1 cellular context compared by ENCODE assay signal in the genomic region with DNA sequence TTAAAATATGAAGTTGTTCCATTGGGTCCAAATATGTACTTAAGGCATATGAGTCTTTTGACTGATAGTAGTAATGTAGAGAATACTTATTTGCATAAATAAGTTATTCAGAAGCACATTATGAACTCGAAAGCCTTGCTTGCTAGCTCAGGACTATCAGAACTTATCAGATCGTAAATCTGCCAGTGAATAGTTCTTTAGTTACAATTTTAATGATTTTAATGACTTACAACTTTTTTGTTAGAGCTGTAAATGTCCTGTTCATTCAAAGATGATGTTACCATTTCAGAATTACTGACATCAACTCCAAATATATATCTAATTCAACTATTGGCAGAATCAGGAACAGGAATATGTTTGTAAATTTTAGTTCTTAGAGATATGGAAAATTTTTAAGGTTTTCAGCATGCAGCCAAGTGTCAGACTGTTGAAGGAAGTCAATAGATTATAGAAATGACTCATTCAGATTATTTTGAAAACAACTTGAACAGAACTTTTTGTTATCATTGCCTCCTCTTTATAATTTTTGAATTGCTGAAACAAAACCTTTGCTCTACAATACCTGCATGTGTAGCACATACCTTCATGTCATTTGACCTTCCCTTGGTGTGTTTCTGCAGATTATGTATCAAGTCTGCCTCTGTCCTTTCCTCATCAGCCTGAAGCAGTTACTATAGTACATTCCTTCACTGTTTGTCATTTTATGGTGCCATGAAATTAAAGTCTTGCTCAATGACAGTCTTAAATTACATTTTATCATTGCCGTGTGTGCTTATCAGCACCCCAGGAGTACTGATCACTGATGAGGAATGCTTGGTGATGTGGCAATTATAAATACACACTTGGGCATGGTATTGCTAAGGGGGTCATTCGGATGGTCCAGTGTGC.
TF ChIP-seq lines count a peak whose summit lies in the region.

No MANE protein-coding gene starts in this region.

TF ChIP-seq in HEK293, 187 proteins besides CTCF, POLR2A, EP300 and RAD21 (continued from another document and continues in another):
- TF ChIP-seq, protein P1, sequence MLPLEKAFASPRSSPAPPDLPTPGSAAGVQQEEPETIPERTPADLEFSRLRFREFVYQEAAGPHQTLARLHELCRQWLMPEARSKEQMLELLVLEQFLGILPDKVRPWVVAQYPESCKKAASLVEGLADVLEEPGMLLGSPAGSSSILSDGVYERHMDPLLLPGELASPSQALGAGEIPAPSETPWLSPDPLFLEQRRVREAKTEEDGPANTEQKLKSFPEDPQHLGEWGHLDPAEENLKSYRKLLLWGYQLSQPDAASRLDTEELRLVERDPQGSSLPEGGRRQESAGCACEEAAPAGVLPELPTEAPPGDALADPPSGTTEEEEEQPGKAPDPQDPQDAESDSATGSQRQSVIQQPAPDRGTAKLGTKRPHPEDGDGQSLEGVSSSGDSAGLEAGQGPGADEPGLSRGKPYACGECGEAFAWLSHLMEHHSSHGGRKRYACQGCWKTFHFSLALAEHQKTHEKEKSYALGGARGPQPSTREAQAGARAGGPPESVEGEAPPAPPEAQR (tag by site-specific recombination; IDR thresholded peaks at IDR 0.05) = no peak
- TF ChIP-seq TCF7L2 (IDR thresholded peaks at IDR 0.05; ENCODE audit: borderline replicate concordance, low read depth, low read length) = no peak
- no peak for TF ChIP-seq ZNF600 (tag by site-specific recombination; IDR thresholded peaks at IDR 0.05)
- TF ChIP-seq, protein P2, sequence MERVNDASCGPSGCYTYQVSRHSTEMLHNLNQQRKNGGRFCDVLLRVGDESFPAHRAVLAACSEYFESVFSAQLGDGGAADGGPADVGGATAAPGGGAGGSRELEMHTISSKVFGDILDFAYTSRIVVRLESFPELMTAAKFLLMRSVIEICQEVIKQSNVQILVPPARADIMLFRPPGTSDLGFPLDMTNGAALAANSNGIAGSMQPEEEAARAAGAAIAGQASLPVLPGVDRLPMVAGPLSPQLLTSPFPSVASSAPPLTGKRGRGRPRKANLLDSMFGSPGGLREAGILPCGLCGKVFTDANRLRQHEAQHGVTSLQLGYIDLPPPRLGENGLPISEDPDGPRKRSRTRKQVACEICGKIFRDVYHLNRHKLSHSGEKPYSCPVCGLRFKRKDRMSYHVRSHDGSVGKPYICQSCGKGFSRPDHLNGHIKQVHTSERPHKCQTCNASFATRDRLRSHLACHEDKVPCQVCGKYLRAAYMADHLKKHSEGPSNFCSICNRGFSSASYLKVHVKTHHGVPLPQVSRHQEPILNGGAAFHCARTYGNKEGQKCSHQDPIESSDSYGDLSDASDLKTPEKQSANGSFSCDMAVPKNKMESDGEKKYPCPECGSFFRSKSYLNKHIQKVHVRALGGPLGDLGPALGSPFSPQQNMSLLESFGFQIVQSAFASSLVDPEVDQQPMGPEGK (tag by site-specific recombination; IDR thresholded peaks at IDR 0.05) = no peak
- TF ChIP-seq ZNF843 (tag by site-specific recombination; IDR thresholded peaks at IDR 0.05) = peak; percentile 54
- TF ChIP-seq, protein P3, sequence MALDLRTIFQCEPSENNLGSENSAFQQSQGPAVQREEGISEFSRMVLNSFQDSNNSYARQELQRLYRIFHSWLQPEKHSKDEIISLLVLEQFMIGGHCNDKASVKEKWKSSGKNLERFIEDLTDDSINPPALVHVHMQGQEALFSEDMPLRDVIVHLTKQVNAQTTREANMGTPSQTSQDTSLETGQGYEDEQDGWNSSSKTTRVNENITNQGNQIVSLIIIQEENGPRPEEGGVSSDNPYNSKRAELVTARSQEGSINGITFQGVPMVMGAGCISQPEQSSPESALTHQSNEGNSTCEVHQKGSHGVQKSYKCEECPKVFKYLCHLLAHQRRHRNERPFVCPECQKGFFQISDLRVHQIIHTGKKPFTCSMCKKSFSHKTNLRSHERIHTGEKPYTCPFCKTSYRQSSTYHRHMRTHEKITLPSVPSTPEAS (tag by site-specific recombination; IDR thresholded peaks at IDR 0.05) = no peak
- no peak for TF ChIP-seq PRDM1 (tag by site-specific recombination; IDR thresholded peaks at IDR 0.05)
- peak; percentile 24; the same call in 1 of the 2 replicates for TF ChIP-seq ZNF660 (tag by site-specific recombination; IDR thresholded peaks at IDR 0.05)
- TF ChIP-seq ZNF776 (tag by site-specific recombination; IDR thresholded peaks at IDR 0.05; ENCODE audit: borderline replicate concordance) = no peak
- no peak for TF ChIP-seq ZFP37 (tag by site-specific recombination; IDR thresholded peaks at IDR 0.05)
- TF ChIP-seq ZNF670 (tag by site-specific recombination; IDR thresholded peaks at IDR 0.05; ENCODE audit: low read depth) = no peak
- TF ChIP-seq, protein P4, sequence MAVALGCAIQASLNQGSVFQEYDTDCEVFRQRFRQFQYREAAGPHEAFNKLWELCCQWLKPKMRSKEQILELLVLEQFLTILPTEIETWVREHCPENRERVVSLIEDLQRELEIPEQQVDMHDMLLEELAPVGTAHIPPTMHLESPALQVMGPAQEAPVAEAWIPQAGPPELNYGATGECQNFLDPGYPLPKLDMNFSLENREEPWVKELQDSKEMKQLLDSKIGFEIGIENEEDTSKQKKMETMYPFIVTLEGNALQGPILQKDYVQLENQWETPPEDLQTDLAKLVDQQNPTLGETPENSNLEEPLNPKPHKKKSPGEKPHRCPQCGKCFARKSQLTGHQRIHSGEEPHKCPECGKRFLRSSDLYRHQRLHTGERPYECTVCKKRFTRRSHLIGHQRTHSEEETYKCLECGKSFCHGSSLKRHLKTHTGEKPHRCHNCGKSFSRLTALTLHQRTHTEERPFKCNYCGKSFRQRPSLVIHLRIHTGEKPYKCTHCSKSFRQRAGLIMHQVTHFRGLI (tag by site-specific recombination; IDR thresholded peaks at IDR 0.05) = no peak
- TF ChIP-seq, protein P5, sequence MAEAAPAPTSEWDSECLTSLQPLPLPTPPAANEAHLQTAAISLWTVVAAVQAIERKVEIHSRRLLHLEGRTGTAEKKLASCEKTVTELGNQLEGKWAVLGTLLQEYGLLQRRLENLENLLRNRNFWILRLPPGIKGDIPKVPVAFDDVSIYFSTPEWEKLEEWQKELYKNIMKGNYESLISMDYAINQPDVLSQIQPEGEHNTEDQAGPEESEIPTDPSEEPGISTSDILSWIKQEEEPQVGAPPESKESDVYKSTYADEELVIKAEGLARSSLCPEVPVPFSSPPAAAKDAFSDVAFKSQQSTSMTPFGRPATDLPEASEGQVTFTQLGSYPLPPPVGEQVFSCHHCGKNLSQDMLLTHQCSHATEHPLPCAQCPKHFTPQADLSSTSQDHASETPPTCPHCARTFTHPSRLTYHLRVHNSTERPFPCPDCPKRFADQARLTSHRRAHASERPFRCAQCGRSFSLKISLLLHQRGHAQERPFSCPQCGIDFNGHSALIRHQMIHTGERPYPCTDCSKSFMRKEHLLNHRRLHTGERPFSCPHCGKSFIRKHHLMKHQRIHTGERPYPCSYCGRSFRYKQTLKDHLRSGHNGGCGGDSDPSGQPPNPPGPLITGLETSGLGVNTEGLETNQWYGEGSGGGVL (tag by site-specific recombination; IDR thresholded peaks at IDR 0.05) = no peak
- TF ChIP-seq ZNF274 (IDR thresholded peaks at IDR 0.05; ENCODE audit: low read length) = no peak
- TF ChIP-seq ZNF274 (tag by site-specific recombination; IDR thresholded peaks at IDR 0.05; ENCODE audit: borderline replicate concordance) = no peak
- no peak for TF ChIP-seq ZNF211 (tag by site-specific recombination; IDR thresholded peaks at IDR 0.05; ENCODE audit: low read depth)
- TF ChIP-seq ZNF549 (tag by site-specific recombination; IDR thresholded peaks at IDR 0.05) = no peak
- TF ChIP-seq HOXD13 (CRISPR knock-in tag; IDR thresholded peaks at IDR 0.05; ENCODE audit: borderline replicate concordance) = no peak
- TF ChIP-seq ZNF10 (tag by site-specific recombination; IDR thresholded peaks at IDR 0.05) = peak; percentile 92
- TF ChIP-seq, protein P6, sequence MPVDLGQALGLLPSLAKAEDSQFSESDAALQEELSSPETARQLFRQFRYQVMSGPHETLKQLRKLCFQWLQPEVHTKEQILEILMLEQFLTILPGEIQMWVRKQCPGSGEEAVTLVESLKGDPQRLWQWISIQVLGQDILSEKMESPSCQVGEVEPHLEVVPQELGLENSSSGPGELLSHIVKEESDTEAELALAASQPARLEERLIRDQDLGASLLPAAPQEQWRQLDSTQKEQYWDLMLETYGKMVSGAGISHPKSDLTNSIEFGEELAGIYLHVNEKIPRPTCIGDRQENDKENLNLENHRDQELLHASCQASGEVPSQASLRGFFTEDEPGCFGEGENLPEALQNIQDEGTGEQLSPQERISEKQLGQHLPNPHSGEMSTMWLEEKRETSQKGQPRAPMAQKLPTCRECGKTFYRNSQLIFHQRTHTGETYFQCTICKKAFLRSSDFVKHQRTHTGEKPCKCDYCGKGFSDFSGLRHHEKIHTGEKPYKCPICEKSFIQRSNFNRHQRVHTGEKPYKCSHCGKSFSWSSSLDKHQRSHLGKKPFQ (tag by site-specific recombination; IDR thresholded peaks at IDR 0.05) = no peak
- no peak for TF ChIP-seq ZNF302 (tag by site-specific recombination; IDR thresholded peaks at IDR 0.05; ENCODE audit: low read depth)
- TF ChIP-seq ZNF112 (tag by site-specific recombination; IDR thresholded peaks at IDR 0.05) = no peak
- no peak for TF ChIP-seq GLIS1 (tag by site-specific recombination; IDR thresholded peaks at IDR 0.05)
- TF ChIP-seq, protein P7, sequence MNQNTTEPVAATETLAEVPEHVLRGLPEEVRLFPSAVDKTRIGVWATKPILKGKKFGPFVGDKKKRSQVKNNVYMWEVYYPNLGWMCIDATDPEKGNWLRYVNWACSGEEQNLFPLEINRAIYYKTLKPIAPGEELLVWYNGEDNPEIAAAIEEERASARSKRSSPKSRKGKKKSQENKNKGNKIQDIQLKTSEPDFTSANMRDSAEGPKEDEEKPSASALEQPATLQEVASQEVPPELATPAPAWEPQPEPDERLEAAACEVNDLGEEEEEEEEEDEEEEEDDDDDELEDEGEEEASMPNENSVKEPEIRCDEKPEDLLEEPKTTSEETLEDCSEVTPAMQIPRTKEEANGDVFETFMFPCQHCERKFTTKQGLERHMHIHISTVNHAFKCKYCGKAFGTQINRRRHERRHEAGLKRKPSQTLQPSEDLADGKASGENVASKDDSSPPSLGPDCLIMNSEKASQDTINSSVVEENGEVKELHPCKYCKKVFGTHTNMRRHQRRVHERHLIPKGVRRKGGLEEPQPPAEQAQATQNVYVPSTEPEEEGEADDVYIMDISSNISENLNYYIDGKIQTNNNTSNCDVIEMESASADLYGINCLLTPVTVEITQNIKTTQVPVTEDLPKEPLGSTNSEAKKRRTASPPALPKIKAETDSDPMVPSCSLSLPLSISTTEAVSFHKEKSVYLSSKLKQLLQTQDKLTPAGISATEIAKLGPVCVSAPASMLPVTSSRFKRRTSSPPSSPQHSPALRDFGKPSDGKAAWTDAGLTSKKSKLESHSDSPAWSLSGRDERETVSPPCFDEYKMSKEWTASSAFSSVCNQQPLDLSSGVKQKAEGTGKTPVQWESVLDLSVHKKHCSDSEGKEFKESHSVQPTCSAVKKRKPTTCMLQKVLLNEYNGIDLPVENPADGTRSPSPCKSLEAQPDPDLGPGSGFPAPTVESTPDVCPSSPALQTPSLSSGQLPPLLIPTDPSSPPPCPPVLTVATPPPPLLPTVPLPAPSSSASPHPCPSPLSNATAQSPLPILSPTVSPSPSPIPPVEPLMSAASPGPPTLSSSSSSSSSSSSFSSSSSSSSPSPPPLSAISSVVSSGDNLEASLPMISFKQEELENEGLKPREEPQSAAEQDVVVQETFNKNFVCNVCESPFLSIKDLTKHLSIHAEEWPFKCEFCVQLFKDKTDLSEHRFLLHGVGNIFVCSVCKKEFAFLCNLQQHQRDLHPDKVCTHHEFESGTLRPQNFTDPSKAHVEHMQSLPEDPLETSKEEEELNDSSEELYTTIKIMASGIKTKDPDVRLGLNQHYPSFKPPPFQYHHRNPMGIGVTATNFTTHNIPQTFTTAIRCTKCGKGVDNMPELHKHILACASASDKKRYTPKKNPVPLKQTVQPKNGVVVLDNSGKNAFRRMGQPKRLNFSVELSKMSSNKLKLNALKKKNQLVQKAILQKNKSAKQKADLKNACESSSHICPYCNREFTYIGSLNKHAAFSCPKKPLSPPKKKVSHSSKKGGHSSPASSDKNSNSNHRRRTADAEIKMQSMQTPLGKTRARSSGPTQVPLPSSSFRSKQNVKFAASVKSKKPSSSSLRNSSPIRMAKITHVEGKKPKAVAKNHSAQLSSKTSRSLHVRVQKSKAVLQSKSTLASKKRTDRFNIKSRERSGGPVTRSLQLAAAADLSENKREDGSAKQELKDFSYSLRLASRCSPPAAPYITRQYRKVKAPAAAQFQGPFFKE (tag by site-specific recombination; IDR thresholded peaks at IDR 0.05; ENCODE audit: borderline replicate concordance) = no peak
- TF ChIP-seq KLF8 (tag by site-specific recombination; IDR thresholded peaks at IDR 0.05) = no peak; the same call in 1 of the 2 replicates
- no peak for TF ChIP-seq RBAK (tag by site-specific recombination; IDR thresholded peaks at IDR 0.05)
- no peak for TF ChIP-seq ZNF146 (tag by site-specific recombination; IDR thresholded peaks at IDR 0.05)
- TF ChIP-seq, protein P8, sequence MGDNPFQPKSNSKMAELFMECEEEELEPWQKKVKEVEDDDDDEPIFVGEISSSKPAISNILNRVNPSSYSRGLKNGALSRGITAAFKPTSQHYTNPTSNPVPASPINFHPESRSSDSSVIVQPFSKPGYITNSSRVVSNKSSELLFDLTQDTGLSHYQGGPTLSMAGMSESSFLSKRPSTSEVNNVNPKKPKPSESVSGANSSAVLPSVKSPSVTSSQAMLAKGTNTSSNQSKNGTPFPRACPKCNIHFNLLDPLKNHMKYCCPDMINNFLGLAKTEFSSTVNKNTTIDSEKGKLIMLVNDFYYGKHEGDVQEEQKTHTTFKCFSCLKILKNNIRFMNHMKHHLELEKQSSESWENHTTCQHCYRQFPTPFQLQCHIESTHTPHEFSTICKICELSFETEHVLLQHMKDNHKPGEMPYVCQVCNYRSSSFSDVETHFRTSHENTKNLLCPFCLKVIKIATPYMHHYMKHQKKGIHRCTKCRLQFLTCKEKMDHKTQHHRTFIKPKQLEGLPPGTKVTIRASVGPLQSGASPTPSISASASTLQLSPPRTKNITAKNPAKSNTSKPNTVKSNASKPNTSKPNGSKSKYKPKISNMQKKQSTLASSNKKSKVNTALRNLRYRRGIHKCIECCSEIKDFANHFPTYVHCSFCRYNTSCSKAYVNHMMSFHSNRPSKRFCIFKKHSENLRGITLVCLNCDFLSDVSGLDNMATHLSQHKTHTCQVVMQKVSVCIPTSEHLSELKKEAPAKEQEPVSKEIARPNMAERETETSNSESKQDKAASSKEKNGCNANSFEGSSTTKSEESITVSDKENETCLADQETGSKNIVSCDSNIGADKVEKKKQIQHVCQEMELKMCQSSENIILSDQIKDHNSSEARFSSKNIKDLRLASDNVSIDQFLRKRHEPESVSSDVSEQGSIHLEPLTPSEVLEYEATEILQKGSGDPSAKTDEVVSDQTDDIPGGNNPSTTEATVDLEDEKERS (tag by site-specific recombination; IDR thresholded peaks at IDR 0.05) = no peak
- TF ChIP-seq ZNF473 (tag by site-specific recombination; IDR thresholded peaks at IDR 0.05) = no peak
- no peak for TF ChIP-seq ZNF202 (tag by site-specific recombination; IDR thresholded peaks at IDR 0.05; ENCODE audit: borderline replicate concordance)
- TF ChIP-seq ZNF747 (tag by site-specific recombination; IDR thresholded peaks at IDR 0.05) = no peak
- no peak for TF ChIP-seq ZNF501 (tag by site-specific recombination; IDR thresholded peaks at IDR 0.05)
- no peak for TF ChIP-seq HOXA7 (CRISPR knock-in tag; IDR thresholded peaks at IDR 0.05; ENCODE audit: borderline replicate concordance)
- TF ChIP-seq ZNF558 (tag by site-specific recombination; IDR thresholded peaks at IDR 0.05) = 0 out of 2 replicates have a peak, but pooled peaks have one; percentile 33
- TF ChIP-seq ZNF335 (tag by site-specific recombination; conservative IDR thresholded peaks at IDR 0.05) = no peak; the same call in 1 of the 2 replicates
- no peak for TF ChIP-seq HOXC10 (CRISPR knock-in tag; IDR thresholded peaks at IDR 0.05)
- no peak for TF ChIP-seq KLF7 (tag by site-specific recombination; IDR thresholded peaks at IDR 0.05; ENCODE audit: borderline replicate concordance)
- TF ChIP-seq ZNF140 (tag by site-specific recombination; IDR thresholded peaks at IDR 0.05) = no peak
- no peak for TF ChIP-seq ZNF768 (tag by site-specific recombination; IDR thresholded peaks at IDR 0.05)
